Comparison of ENCODE assay signal across 11 cellular contexts in genomic region chr7:113013761-113014449, GRCh38.
"Had no signal": no experiment of that assay in that cellular context is flagged by ENCODE, and none has a peak within 500 bp of the region (broad histone marks: within the 10 kb centered on the region; RNA-seq: fewer than 3 reads in every experiment).

No MANE protein-coding gene starts in this region.

- H3K4me1 ChIP-seq: gastrocnemius medialis, parathyroid adenoma, thyroid gland had no signal

- H3K9me3 ChIP-seq: gastrocnemius medialis, thyroid gland had no signal

- DNase-seq: activated CD4-positive, alpha-beta T cell treated with anti-CD3 and anti-CD28 coated beads, Interleukin-2, amount 50 U/mL, for 48 hours; activated CD4-positive, CD25-positive, alpha-beta regulatory T cell treated with anti-CD3 and anti-CD28 coated beads, Interleukin-2, amount 50 U/mL, for 72 hours; activated CD8-positive, alpha-beta memory T cell treated with anti-CD3 and anti-CD28 coated beads, Interleukin-2, amount 10 ng/mL, durations not matched to agents 7 days and 5 days; activated effector memory CD4-positive, alpha-beta T cell treated with anti-CD3 and anti-CD28 coated beads, Interleukin-2, amount 50 U/mL, for 16 hours; activated T-cell treated with anti-CD3 and anti-CD28 coated beads, Interleukin-2, amount 50 U/mL, for 24 hours; gastrocnemius medialis; retina; thyroid gland had no signal

- H3K79me2 ChIP-seq: hepatocyte, parathyroid adenoma had no signal

- H3K9ac ChIP-seq: parathyroid adenoma had no signal

- H2AFZ ChIP-seq: hepatocyte, parathyroid adenoma had no signal

- H3K27ac ChIP-seq: gastrocnemius medialis, hepatocyte, parathyroid adenoma, thyroid gland had no signal

- H3K36me3 ChIP-seq: gastrocnemius medialis, thyroid gland had no signal

- H3K4me2 ChIP-seq: hepatocyte had no signal

- H3K27me3 ChIP-seq: gastrocnemius medialis, hepatocyte, thyroid gland had no signal

- H3K4me3 ChIP-seq: gastrocnemius medialis, hepatocyte, skin epidermis, thyroid gland had no signal
